ENCODE assay signal across 1 cellular context in the genomic region with DNA sequence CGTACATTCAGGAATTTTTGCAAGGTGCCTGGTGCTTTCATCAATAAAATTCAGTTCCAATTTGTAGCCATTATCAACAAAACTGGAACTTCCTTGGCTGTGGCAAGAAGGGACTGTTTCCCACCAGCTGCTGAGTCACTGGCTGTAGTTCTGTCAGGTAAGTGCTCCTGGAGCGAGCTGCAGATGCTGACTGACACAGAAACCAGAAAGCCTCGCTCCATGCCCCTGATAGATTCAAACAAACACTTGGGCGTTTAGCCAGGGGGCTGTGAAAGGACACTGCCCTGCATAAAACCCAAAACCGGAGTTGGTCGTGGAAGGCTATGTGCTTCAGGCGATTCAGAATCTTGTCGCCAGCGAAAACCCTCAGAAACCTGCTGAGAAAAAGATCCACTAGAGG.
TF ChIP-seq lines count a peak whose summit lies in the region.

No MANE protein-coding gene starts in this region.

TF ChIP-seq in GM23338, 12 proteins besides CTCF, POLR2A, EP300 and RAD21:
- TF ChIP-seq ZNF462 (CRISPR knock-in tag; IDR thresholded peaks at IDR 0.05) (no peak), ZNF114 (CRISPR knock-in tag; IDR thresholded peaks at IDR 0.05) (no peak), JUNB (IDR thresholded peaks at IDR 0.05; ENCODE audit: unreplicated experiment) (no peak), CREB1 (CRISPR knock-in tag; IDR thresholded peaks at IDR 0.05; ENCODE audit: low read depth) (no peak), REST (IDR thresholded peaks at IDR 0.05; ENCODE audit: unreplicated experiment) (no peak), EZH2 (IDR thresholded peaks at IDR 0.05; ENCODE audit: low read depth, unreplicated experiment) (no peak), NANOG (IDR thresholded peaks at IDR 0.05; ENCODE audit: borderline replicate concordance) (no peak), POLR2AphosphoS5 (IDR thresholded peaks at IDR 0.05; ENCODE audit: low read depth) (no peak), EZH2phosphoT487 (IDR thresholded peaks at IDR 0.05; ENCODE audit: unreplicated experiment) (no peak), ZNF331 (CRISPR knock-in tag; IDR thresholded peaks at IDR 0.05; ENCODE audit: low read depth) (no peak), STAT1 (IDR thresholded peaks at IDR 0.05; ENCODE audit: unreplicated experiment) (no peak)
- TF ChIP-seq, protein P1, sequence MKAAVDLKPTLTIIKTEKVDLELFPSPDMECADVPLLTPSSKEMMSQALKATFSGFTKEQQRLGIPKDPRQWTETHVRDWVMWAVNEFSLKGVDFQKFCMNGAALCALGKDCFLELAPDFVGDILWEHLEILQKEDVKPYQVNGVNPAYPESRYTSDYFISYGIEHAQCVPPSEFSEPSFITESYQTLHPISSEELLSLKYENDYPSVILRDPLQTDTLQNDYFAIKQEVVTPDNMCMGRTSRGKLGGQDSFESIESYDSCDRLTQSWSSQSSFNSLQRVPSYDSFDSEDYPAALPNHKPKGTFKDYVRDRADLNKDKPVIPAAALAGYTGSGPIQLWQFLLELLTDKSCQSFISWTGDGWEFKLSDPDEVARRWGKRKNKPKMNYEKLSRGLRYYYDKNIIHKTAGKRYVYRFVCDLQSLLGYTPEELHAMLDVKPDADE (IDR thresholded peaks at IDR 0.05), result no peak
